ENCODE assay signal across 8 cellular contexts in genomic region chr16:89246383-89246902, GRCh38. TPM values are rescaled to one million over a fixed set of nuclear protein-coding genes. Genes with fewer than 3 reads are reported as not detected.
DNase-seq lines count a peak whose midpoint lies in the region; ATAC-seq, FAIRE-seq and TF ChIP-seq lines count a peak whose summit lies in the region.

No MANE protein-coding gene starts in this region.

- peaks cover 4% of the 10 kb centered on the region for H3K36me3 Mint-ChIP-seq in astrocyte (ENCODE audit: low read depth, unreplicated experiment)

- H3K9me3 ChIP-seq in heart left ventricle (peaks cover 0 to 15% (median 0%) of the 10 kb centered on the region in 12 donors), astrocyte (ENCODE audit: insufficient read depth, low read depth, low read length) (peaks cover 3% of the 10 kb centered on the region), left lung (peaks cover 0 to 11% of the 10 kb centered on the region in 2 donors), upper lobe of left lung (peaks cover 0 to 5% (median 0%) of the 10 kb centered on the region in 4 donors), thyroid gland (no peaks in the 10 kb centered on the region)

- ATAC-seq in heart left ventricle (no peak), Right ventricle myocardium superior (ENCODE audit: poor library complexity) (no peak), left lung (peak; percentile 10), upper lobe of left lung (ENCODE audit: low FRiP score in 2 of 2) (no peak)

- H3K79me2 ChIP-seq in astrocyte (ENCODE audit: insufficient read depth, low read length) = peaks cover 4% of the 10 kb centered on the region

- H3K36me3 ChIP-seq in heart left ventricle (no peaks in the 10 kb centered on the region), astrocyte (ENCODE audit: insufficient read depth, low read length) (no peaks in the 10 kb centered on the region), left lung (no peaks in the 10 kb centered on the region), upper lobe of left lung (no peaks in the 10 kb centered on the region), thyroid gland (no peaks in the 10 kb centered on the region)

- peak overlapping the region; percentile 39 for H3K9ac ChIP-seq in astrocyte (ENCODE audit: low read length)

- H3K27me3 ChIP-seq in heart left ventricle (peaks cover 0 to 14% (median 0%) of the 10 kb centered on the region in 9 donors), astrocyte (ENCODE audit: insufficient read depth, low read length) (no peaks in the 10 kb centered on the region), left lung (peaks cover 0 to 11% of the 10 kb centered on the region in 2 donors), upper lobe of left lung (no peaks in the 10 kb centered on the region), thyroid gland (no peaks in the 10 kb centered on the region)

- peak overlapping the region; percentile 61 for H2AFZ ChIP-seq in astrocyte (ENCODE audit: low read depth, low read length)

- intact Hi-C loops in heart left ventricle (cut with DNase I) = loop anchor here in 1 of 10 donors (10.0 kb wide), 2 partner anchors 318 to 398 kb away; partner anchors contain the start of gene RPL13
- intact Hi-C loops in Right ventricle myocardium superior (cut with DNase I) = no loop called here
- intact Hi-C loops in left lung (cut with DNase I) = no loop called here
- intact Hi-C loops in thyroid gland (cut with DNase I) = no loop called here

- 59 to 63% (median 61%) methylated on average over 13 of the region's 13 CpGs for WGBS in heart left ventricle, 4 donors
- 45 to 49% methylated on average over 13 of the region's 13 CpGs for WGBS in upper lobe of left lung, 2 donors
- 62 to 65% methylated on average over 13 of the region's 13 CpGs for WGBS in thyroid gland, 2 donors

- H3K4me2 ChIP-seq in astrocyte (ENCODE audit: low read length) = peak overlapping the region; percentile 85

- H3K4me3 ChIP-seq in heart left ventricle = peak overlapping the region in 10 of 12 donors; percentile 46 to 66 (median 54)
- peak overlapping the region; percentile 35 for H3K4me3 ChIP-seq in astrocyte (ENCODE audit: insufficient read depth, low read depth, low read length)
- H3K4me3 ChIP-seq in left lung = peak overlapping the region; percentile 34 to 50
- peak overlapping the region in 3 of 4 donors; percentile 57 to 63 (median 62) for H3K4me3 ChIP-seq in upper lobe of left lung
- peak overlapping the region in 1 of 3 donors; percentile 37 for H3K4me3 ChIP-seq in thyroid gland (replicated peaks in 1 of 3)

- H3K27me3 Mint-ChIP-seq in astrocyte (ENCODE audit: low read depth, unreplicated experiment) = no peaks in the 10 kb centered on the region

- H3K4me3 Mint-ChIP-seq in astrocyte (ENCODE audit: unreplicated experiment) = peak overlapping the region; percentile 73

- H3K4me1 ChIP-seq in heart left ventricle = peaks cover 0 to 16% (median 10%) of the 10 kb centered on the region in 12 donors
- H3K4me1 ChIP-seq in astrocyte (ENCODE audit: insufficient read depth, low read length) = peaks cover 8% of the 10 kb centered on the region
- H3K4me1 ChIP-seq in left lung = peaks cover 6 to 7% of the 10 kb centered on the region in 2 donors
- H3K4me1 ChIP-seq in upper lobe of left lung = peaks cover 14 to 38% (median 22%) of the 10 kb centered on the region in 4 donors
- peaks cover 8 to 16% of the 10 kb centered on the region in 2 donors for H3K4me1 ChIP-seq in thyroid gland

- peak in 1 of 4 donors; percentile 71 for TF ChIP-seq EP300 in upper lobe of left lung (IDR thresholded peaks at IDR 0.05)

- H4K20me1 ChIP-seq in astrocyte (ENCODE audit: insufficient read depth, low read length) = no peaks in the 10 kb centered on the region

- no peak for FAIRE-seq in astrocyte (lab: Jason Lieb, UNC)

- H3K4me1 Mint-ChIP-seq in astrocyte (ENCODE audit: low read depth, unreplicated experiment) = no peaks in the 10 kb centered on the region

- TF ChIP-seq POLR2A in heart left ventricle (IDR thresholded peaks at IDR 0.05) (no peak), upper lobe of left lung (IDR thresholded peaks at IDR 0.05) (no peak), thyroid gland (IDR thresholded peaks at IDR 0.05) (no peak)

- peaks cover 11% of the 10 kb centered on the region for H3K9me3 Mint-ChIP-seq in astrocyte (ENCODE audit: unreplicated experiment)

- H3K27ac Mint-ChIP-seq in astrocyte (ENCODE audit: unreplicated experiment) = no peak overlapping the region

- DNase-seq in heart left ventricle = no peak
- no peak for DNase-seq in Right ventricle myocardium superior
- no peak for DNase-seq in astrocyte (ENCODE audit: low read depth)
- no peak for DNase-seq in left lung
- DNase-seq in upper lobe of left lung = peak in 1 of 2 donors; percentile 64
- no peak for DNase-seq in HuH-7 (ENCODE audit: low spot score)
- no peak for DNase-seq in NCI-H345 (lab: John Stamatoyannopoulos, UW)
- no peak for DNase-seq in thyroid gland

- H3K27ac ChIP-seq in heart left ventricle = no peak overlapping the region
- no peak overlapping the region for H3K27ac ChIP-seq in astrocyte (ENCODE audit: low read depth, low read length)
- H3K27ac ChIP-seq in left lung = peak overlapping the region; percentile 59 to 63
- peak overlapping the region; percentile 71 to 84 (median 82) for H3K27ac ChIP-seq in upper lobe of left lung
- H3K27ac ChIP-seq in thyroid gland = no peak overlapping the region

- TF ChIP-seq CTCF in heart left ventricle (IDR thresholded peaks at IDR 0.05) (no peak), astrocyte (IDR thresholded peaks at IDR 0.05; ENCODE audit: insufficient read depth, low read depth, low read length) (no peak), left lung (IDR thresholded peaks at IDR 0.05) (no peak), upper lobe of left lung (IDR thresholded peaks at IDR 0.05) (no peak), thyroid gland (IDR thresholded peaks at IDR 0.05) (no peak)

RNA-seq across cellular contexts. Expression of gene ZNF778, which starts 28.9 kb away (rescaled TPM):
- total RNA-seq in heart left ventricle (10 to 100 TPM in 4 of 9 donors, 1 to 10 TPM in 5; 6.9 to 14.6 (median 9.9) TPM), Right ventricle myocardium superior (9.9 TPM), astrocyte (12.2 and 15.5 TPM in 2 replicates), left lung (1 to 10 TPM; 8.1 to 9.5 TPM), upper lobe of left lung (10 to 100 TPM; 12.3 to 50.1 (median 17.7) TPM), thyroid gland (10 to 100 TPM; 17.5 to 36.4 (median 30.9) TPM)
- polyA plus RNA-seq in heart left ventricle = 1 to 10 TPM; 1.6 to 5.4 TPM

RNA-seq across cellular contexts. Expression of gene SLC22A31, which starts 46.1 kb away (rescaled TPM):
- total RNA-seq in heart left ventricle = not detected
- polyA plus RNA-seq in heart left ventricle = under 1 TPM in 1 of 2 donors, not detected in 1; 0.07 TPM
- not detected for total RNA-seq in Right ventricle myocardium superior
- total RNA-seq in astrocyte = 0.58 and 1.3 TPM in 2 replicates
- total RNA-seq in left lung = 100 to 1,000 TPM; 171 to 283 TPM
- 100 to 1,000 TPM in 4 of 6 donors, 10 to 100 TPM in 2; 71.0 to 320 (median 174) TPM for total RNA-seq in upper lobe of left lung
- total RNA-seq in thyroid gland = under 1 TPM in 1 of 4 donors, not detected in 3; 0.54 TPM

Comparison
In these comparisons a context has a peak if more than half of its experiments do, and no peak if none do; other contexts are left out.
1. H3K27ac ChIP-seq: peak in left lung (2 of 2) and upper lobe of left lung (4 of 4); none in heart left ventricle (0 of 12), astrocyte (single experiment) and thyroid gland (0 of 3).
2. RNA of gene SLC22A31, which starts 46.1 kb away (total RNA-seq): 171 to 283 TPM in left lung and 71.0 to 320 TPM in upper lobe of left lung; 0.58 to 1.3 TPM in astrocyte, 0.54 TPM in thyroid gland, not detected in heart left ventricle and not detected in Right ventricle myocardium superior (single experiment); every median in the first group is over 10 times any median in the second.